ENCODE assay signal across 8 cellular contexts in the genomic region with DNA sequence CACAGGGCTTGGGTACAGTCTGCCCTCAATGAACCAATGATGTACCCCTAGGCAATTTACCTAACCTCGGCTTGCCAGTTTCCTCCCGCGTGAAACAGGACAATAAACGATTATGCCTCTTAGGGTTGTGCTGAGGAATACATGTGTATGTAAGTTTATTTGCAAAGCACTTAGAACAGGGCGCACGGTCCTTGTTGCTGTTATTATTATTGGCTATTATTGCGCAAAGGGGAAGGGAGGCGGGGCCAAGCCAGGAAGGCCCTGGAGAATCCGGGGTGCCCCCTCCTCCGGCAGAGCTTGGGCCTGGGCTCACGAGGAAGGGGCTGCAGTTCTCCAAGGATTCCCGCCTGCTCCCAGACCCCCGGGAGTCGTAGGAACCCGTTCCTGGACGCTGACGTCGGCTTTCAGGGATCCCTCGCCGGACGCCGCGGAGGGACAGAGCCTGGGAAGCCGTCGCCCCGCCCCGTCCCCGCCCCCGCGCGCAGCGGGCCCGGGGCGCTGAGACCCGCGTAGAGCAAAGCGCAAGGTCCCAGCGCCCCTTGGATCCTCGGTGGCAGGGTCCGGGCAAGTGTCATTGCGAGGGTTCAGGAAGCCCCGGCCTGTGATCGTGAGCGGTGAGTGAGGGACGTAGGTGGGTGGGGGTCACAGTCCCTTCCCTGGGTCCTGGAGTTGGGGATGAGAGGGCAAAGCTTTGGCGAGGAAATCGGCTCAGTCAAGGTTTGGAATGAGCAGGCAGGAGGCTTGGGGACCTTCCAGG. TPM values are rescaled to one million over a fixed set of nuclear protein-coding genes. Genes with fewer than 3 reads are reported as not detected.
DNase-seq lines count a peak whose midpoint lies in the region; ATAC-seq and TF ChIP-seq lines count a peak whose summit lies in the region.

A gene (plus strand): TSS at position 293 of the 757 bp plus-strand sequence. CDS start 1,777 bp downstream, outside the sequence.

- H3K4me3 Mint-ChIP-seq in endothelial cell (ENCODE audit: unreplicated experiment): peak within 1 kb of the TSS; percentile 89

- peaks cover 7% of the 10 kb centered on the region for H3K36me3 Mint-ChIP-seq in endothelial cell (ENCODE audit: low read depth, unreplicated experiment)

- H3K27me3 Mint-ChIP-seq in endothelial cell (ENCODE audit: unreplicated experiment): peaks cover 5% of the 10 kb centered on the region

- DNase-seq in GM12865 (ENCODE audit: low read depth) (no peak), endothelial cell (ENCODE audit: low spot score) (peak; percentile 55), GOT3 (lab: John Stamatoyannopoulos, UW) (no peak), middle frontal gyrus (ENCODE audit: extremely low spot score, low spot score) (no peak)
- no peak for DNase-seq in activated CD4-positive, alpha-beta T cell treated with anti-CD3 and anti-CD28 coated beads for 48 hours

- peaks cover 13% of the 10 kb centered on the region for H3K4me1 ChIP-seq in mucosa of stomach (ENCODE audit: control insufficient read depth, insufficient read depth, low read length)

- TF ChIP-seq CTCF in GM12865 (IDR thresholded peaks at IDR 0.05; ENCODE audit: insufficient read depth, low read depth, low read length, missing control alignments): no peak
- TF ChIP-seq CTCF in endothelial cell (IDR thresholded peaks at IDR 0.05; ENCODE audit: unreplicated experiment): no peak

- H3K9me3 ChIP-seq in mucosa of stomach (ENCODE audit: control insufficient read depth, low read length): no peaks in the 10 kb centered on the region

- ATAC-seq in SK-N-SH treated with all-trans-retinoic acid at 6 μM for 48 hours: peak; percentile 15; the same call in 1 of the 3 replicates
- no peak for ATAC-seq in GM18907 (IDR thresholded peaks at IDR 0.05; ENCODE audit: unreplicated experiment)

- no peaks in the 10 kb centered on the region for H3K9me3 Mint-ChIP-seq in endothelial cell (ENCODE audit: unreplicated experiment)

- H3K4me1 Mint-ChIP-seq in endothelial cell (ENCODE audit: unreplicated experiment): peaks cover 20% of the 10 kb centered on the region

- no peaks in the 10 kb centered on the region for H3K36me3 ChIP-seq in mucosa of stomach (ENCODE audit: control insufficient read depth, insufficient read depth, low read length)

- peak within 1 kb of the TSS; percentile 21; the same call in 1 of the 2 replicates for H3K4me3 ChIP-seq in GM12865 (ENCODE audit: low read depth, low read length)
- H3K4me3 ChIP-seq in mucosa of stomach (ENCODE audit: low read length): peak within 1 kb of the TSS; percentile 10

- peak within 1 kb of the TSS; percentile 36 for H3K9ac ChIP-seq in mucosa of stomach (ENCODE audit: low read length)

- H3K27ac Mint-ChIP-seq in endothelial cell (ENCODE audit: unreplicated experiment): peak within 1 kb of the TSS; percentile 21

- H3K27me3 ChIP-seq in mucosa of stomach (ENCODE audit: control insufficient read depth, insufficient read depth, low read length): no peaks in the 10 kb centered on the region

TF ChIP-seq in SK-N-SH treated with all-trans-retinoic acid at 6 μM for 48 hours, 23 proteins besides CTCF, POLR2A, EP300 and RAD21:
- TF ChIP-seq PPARA (CRISPR knock-in tag; IDR thresholded peaks at IDR 0.05; ENCODE audit: borderline replicate concordance): no peak
- TF ChIP-seq ARNTL (CRISPR knock-in tag; IDR thresholded peaks at IDR 0.05; ENCODE audit: borderline replicate concordance, low read depth): no peak
- no peak for TF ChIP-seq ISL1 (CRISPR knock-in tag; IDR thresholded peaks at IDR 0.05)
- no peak for TF ChIP-seq SNAI2 (CRISPR knock-in tag; IDR thresholded peaks at IDR 0.05)
- no peak for TF ChIP-seq OSR1 (CRISPR knock-in tag; IDR thresholded peaks at IDR 0.05)
- TF ChIP-seq, protein P1, sequence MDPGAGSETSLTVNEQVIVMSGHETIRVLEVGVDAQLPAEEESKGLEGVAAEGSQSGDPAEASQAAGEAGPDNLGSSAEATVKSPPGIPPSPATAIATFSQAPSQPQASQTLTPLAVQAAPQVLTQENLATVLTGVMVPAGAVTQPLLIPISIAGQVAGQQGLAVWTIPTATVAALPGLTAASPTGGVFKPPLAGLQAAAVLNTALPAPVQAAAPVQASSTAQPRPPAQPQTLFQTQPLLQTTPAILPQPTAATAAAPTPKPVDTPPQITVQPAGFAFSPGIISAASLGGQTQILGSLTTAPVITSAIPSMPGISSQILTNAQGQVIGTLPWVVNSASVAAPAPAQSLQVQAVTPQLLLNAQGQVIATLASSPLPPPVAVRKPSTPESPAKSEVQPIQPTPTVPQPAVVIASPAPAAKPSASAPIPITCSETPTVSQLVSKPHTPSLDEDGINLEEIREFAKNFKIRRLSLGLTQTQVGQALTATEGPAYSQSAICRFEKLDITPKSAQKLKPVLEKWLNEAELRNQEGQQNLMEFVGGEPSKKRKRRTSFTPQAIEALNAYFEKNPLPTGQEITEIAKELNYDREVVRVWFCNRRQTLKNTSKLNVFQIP (CRISPR knock-in tag; IDR thresholded peaks at IDR 0.05; ENCODE audit: borderline replicate concordance, low read depth): no peak
- no peak for TF ChIP-seq RARB (CRISPR knock-in tag; IDR thresholded peaks at IDR 0.05)
- TF ChIP-seq GLIS3 (CRISPR knock-in tag; IDR thresholded peaks at IDR 0.05): no peak
- TF ChIP-seq ZFP30 (CRISPR knock-in tag; IDR thresholded peaks at IDR 0.05): no peak
- TF ChIP-seq, protein P2, sequence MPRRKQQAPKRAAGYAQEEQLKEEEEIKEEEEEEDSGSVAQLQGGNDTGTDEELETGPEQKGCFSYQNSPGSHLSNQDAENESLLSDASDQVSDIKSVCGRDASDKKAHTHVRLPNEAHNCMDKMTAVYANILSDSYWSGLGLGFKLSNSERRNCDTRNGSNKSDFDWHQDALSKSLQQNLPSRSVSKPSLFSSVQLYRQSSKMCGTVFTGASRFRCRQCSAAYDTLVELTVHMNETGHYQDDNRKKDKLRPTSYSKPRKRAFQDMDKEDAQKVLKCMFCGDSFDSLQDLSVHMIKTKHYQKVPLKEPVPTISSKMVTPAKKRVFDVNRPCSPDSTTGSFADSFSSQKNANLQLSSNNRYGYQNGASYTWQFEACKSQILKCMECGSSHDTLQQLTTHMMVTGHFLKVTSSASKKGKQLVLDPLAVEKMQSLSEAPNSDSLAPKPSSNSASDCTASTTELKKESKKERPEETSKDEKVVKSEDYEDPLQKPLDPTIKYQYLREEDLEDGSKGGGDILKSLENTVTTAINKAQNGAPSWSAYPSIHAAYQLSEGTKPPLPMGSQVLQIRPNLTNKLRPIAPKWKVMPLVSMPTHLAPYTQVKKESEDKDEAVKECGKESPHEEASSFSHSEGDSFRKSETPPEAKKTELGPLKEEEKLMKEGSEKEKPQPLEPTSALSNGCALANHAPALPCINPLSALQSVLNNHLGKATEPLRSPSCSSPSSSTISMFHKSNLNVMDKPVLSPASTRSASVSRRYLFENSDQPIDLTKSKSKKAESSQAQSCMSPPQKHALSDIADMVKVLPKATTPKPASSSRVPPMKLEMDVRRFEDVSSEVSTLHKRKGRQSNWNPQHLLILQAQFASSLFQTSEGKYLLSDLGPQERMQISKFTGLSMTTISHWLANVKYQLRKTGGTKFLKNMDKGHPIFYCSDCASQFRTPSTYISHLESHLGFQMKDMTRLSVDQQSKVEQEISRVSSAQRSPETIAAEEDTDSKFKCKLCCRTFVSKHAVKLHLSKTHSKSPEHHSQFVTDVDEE (CRISPR knock-in tag; IDR thresholded peaks at IDR 0.05): no peak
- TF ChIP-seq ZNF8 (CRISPR knock-in tag; IDR thresholded peaks at IDR 0.05): no peak
- TF ChIP-seq ZNF70 (CRISPR knock-in tag; IDR thresholded peaks at IDR 0.05): no peak
- TF ChIP-seq ZNF565 (CRISPR knock-in tag; conservative IDR thresholded peaks at IDR 0.05; ENCODE audit: low read depth): no peak
- no peak for TF ChIP-seq ZFP3 (CRISPR knock-in tag; IDR thresholded peaks at IDR 0.05)
- TF ChIP-seq, protein P3, sequence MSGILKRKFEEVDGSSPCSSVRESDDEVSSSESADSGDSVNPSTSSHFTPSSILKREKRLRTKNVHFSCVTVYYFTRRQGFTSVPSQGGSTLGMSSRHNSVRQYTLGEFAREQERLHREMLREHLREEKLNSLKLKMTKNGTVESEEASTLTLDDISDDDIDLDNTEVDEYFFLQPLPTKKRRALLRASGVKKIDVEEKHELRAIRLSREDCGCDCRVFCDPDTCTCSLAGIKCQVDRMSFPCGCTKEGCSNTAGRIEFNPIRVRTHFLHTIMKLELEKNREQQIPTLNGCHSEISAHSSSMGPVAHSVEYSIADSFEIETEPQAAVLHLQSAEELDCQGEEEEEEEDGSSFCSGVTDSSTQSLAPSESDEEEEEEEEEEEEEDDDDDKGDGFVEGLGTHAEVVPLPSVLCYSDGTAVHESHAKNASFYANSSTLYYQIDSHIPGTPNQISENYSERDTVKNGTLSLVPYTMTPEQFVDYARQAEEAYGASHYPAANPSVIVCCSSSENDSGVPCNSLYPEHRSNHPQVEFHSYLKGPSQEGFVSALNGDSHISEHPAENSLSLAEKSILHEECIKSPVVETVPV (CRISPR knock-in tag; IDR thresholded peaks at IDR 0.05): no peak
- TF ChIP-seq CSDC2 (CRISPR knock-in tag; IDR thresholded peaks at IDR 0.05): no peak

RNA-seq across cellular contexts. Expression of the gene that starts here (rescaled TPM):
- 7.6 TPM for total RNA-seq in endothelial cell (ENCODE audit: unreplicated experiment)
